ENCODE assay signal across 21 cellular contexts in the genomic region with DNA sequence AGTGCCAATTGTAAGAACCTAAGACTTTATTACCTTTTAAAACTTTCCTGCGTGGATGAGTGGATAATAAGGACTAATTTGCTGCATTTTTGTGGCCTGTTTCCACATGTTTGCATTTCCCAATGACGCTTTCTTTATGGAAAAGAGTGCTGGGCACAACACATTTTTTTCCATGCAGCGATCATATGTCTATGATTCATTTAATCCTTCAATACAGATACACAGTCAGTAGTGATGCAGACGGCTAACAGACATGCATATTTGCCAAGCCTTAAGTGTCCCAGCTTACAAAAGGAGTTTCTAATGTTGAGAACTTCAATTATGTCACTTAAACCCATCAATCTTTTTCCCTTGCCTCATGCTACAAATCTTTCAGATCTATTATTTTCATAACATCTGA.
DNase-seq lines count a peak whose midpoint lies in the region; ATAC-seq, FAIRE-seq and TF ChIP-seq lines count a peak whose summit lies in the region.
"Had no signal": no experiment of that assay in that cellular context is flagged by ENCODE, and none has a peak within 500 bp of the region (broad histone marks: within the 10 kb centered on the region; RNA-seq: fewer than 3 reads in every experiment).

No MANE protein-coding gene starts in this region.

- no peaks in the 10 kb centered on the region for H3K9me3 ChIP-seq in GM23248 (ENCODE audit: low read depth)
- H3K9me3 ChIP-seq in keratinocyte (ENCODE audit: control insufficient read depth, low read depth, low read length): no peaks in the 10 kb centered on the region
- H3K9me3 ChIP-seq in adrenal gland (replicated peaks in 1 of 3): no peaks in the 10 kb centered on the region
- H3K9me3 ChIP-seq in left lung: no peaks in the 10 kb centered on the region
- H3K9me3 ChIP-seq: BLaER1 treated with 17β-estradiol and CSF1 and Interleukin-3, amounts not matched to agents 10 nM and 100 nM; gastrocnemius medialis; prostate gland had no signal

- H3K4me3 ChIP-seq in GM23248 (no peak overlapping the region), keratinocyte (ENCODE audit: control insufficient read depth in 2 of 3, extremely low read depth in 1 of 3, insufficient read depth in 2 of 3, low read depth in 1 of 3, low read length in 3 of 3) (no peak overlapping the region), adrenal gland (no peak overlapping the region), left lung (no peak overlapping the region)
- H3K4me3 ChIP-seq: BLaER1 treated with 17β-estradiol and CSF1 and Interleukin-3, amounts not matched to agents 10 nM and 100 nM; cardiac muscle cell; gastrocnemius medialis; prostate gland; SK-N-MC had no signal

- DNase-seq in GM23248: peak; percentile 23
- peak; percentile 58 for DNase-seq in NCI-H1436 (lab: John Stamatoyannopoulos, UW)
- DNase-seq in astrocyte of the hippocampus (ENCODE audit: low read depth, low spot score): peak; percentile 70
- peak; percentile 5 for DNase-seq in keratinocyte (ENCODE audit: low read depth, low spot score)
- no peak for DNase-seq in adrenal gland
- no peak for DNase-seq in stimulated activated CD4-positive, alpha-beta T cell treated with anti-CD3 and anti-CD28 coated beads, Interleukin-4, amount 100 ng/mL, for 1 hour
- no peak for DNase-seq in left lung
- no peak for DNase-seq in GM19239 (ENCODE audit: insufficient read length, low spot score)
- DNase-seq: activated CD4-positive, alpha-beta T cell treated with anti-CD3 and anti-CD28 coated beads for 4 hours; activated naive CD4-positive, alpha-beta T cell treated with Interleukin-2 at 50 U/mL for 16 hours; effector memory CD8-positive, alpha-beta T cell; gastrocnemius medialis; NCI-H1092; NCI-H510A treated with DMSO at 0.1 percent for 48 hours; stimulated activated naive B cell treated with anti-CD40 and anti-IgM and Interleukin-4, amounts not matched to agents 10 μg/mL and 1 μg/mL and 100 μg/mL, for 72 hours; trophoblast cell had no signal

- H3K9me2 ChIP-seq in GM23248 (ENCODE audit: insufficient read depth): no peaks in the 10 kb centered on the region; the same call in 1 of the 2 replicates

- dilution Hi-C loops in keratinocyte (cut with MboI; ENCODE audit: extremely low pct_ligation_motif_present, low sequenced_read_pairs): no loop called here

- H3K27me3 ChIP-seq in GM23248 (replicated peaks; ENCODE audit: insufficient read depth): no peaks in the 10 kb centered on the region
- H3K27me3 ChIP-seq in keratinocyte (ENCODE audit: control insufficient read depth, extremely low read depth, insufficient read depth, low read length): no peaks in the 10 kb centered on the region
- no peaks in the 10 kb centered on the region for H3K27me3 ChIP-seq in adrenal gland
- H3K27me3 ChIP-seq in left lung: no peaks in the 10 kb centered on the region
- H3K27me3 ChIP-seq: BLaER1 treated with 17β-estradiol and CSF1 and Interleukin-3, amounts not matched to agents 10 nM and 100 nM; cardiac muscle cell; gastrocnemius medialis had no signal

- H3K4me2 ChIP-seq in GM23248 (ENCODE audit: unreplicated experiment): no peak overlapping the region
- peak overlapping the region; percentile 17 for H3K4me2 ChIP-seq in keratinocyte (ENCODE audit: control insufficient read depth, extremely low read depth, insufficient read depth, low read depth, low read length)
- H3K4me2 ChIP-seq: BLaER1 treated with 17β-estradiol and CSF1 and Interleukin-3, amounts not matched to agents 10 nM and 100 nM had no signal

- intact Hi-C loops in adrenal gland (cut with DNase I): no loop called here
- intact Hi-C loops in left lung (cut with DNase I): no loop called here

- H3K79me2 ChIP-seq in GM23248 (ENCODE audit: insufficient read depth): no peaks in the 10 kb centered on the region
- H3K79me2 ChIP-seq in keratinocyte (ENCODE audit: control insufficient read depth, insufficient read depth, low read length): no peaks in the 10 kb centered on the region

- 62 to 66% methylated on average over 4 of the region's 4 CpGs for WGBS in GM23248 (ENCODE audit: low coverage in 1 of 2, low lambda C conversion rate in 2 of 2, missing lambda C conversion rate in 2 of 2), 2 experiments
- WGBS in adrenal gland, 4 donors: 69 to 85% (median 81%) methylated on average over 4 of the region's 4 CpGs

- H2AFZ ChIP-seq in GM23248: no peak overlapping the region
- H2AFZ ChIP-seq in keratinocyte (ENCODE audit: control insufficient read depth, low read length): no peak overlapping the region

- H3F3A ChIP-seq in GM23248 (ENCODE audit: insufficient read depth): no peaks in the 10 kb centered on the region

- in situ Hi-C loops in GM23248 (cut with MboI): no loop called here

- H3K9me1 ChIP-seq in keratinocyte (ENCODE audit: control insufficient read depth, extremely low read depth, insufficient read depth, low read length): no peaks in the 10 kb centered on the region

- FAIRE-seq in keratinocyte (lab: Jason Lieb, UNC) (peak; percentile 86), GM19239 (lab: Jason Lieb, UNC) (no peak)

- H3K36me3 ChIP-seq in GM23248 (ENCODE audit: low read depth): no peaks in the 10 kb centered on the region
- H3K36me3 ChIP-seq in keratinocyte (ENCODE audit: control insufficient read depth in 2 of 2, extremely low read depth in 1 of 2, insufficient read depth in 2 of 2, low read length in 2 of 2): no peaks in the 10 kb centered on the region
- no peaks in the 10 kb centered on the region for H3K36me3 ChIP-seq in adrenal gland (replicated peaks in 1 of 2)
- no peaks in the 10 kb centered on the region for H3K36me3 ChIP-seq in left lung
- H3K36me3 ChIP-seq: BLaER1 treated with 17β-estradiol and CSF1 and Interleukin-3, amounts not matched to agents 10 nM and 100 nM; cardiac muscle cell; gastrocnemius medialis; prostate gland had no signal

- no peak for TF ChIP-seq CTCF in keratinocyte (optimal IDR thresholded peaks at IDR 0.05 in 1 of 3, IDR thresholded peaks at IDR 0.05 in 1 of 3, conservative IDR thresholded peaks at IDR 0.05 in 1 of 3; ENCODE audit: extremely low read depth in 1 of 3, insufficient read depth in 2 of 3, low read length in 3 of 3)
- TF ChIP-seq CTCF in adrenal gland (IDR thresholded peaks at IDR 0.05): no peak
- no peak for TF ChIP-seq CTCF in left lung (IDR thresholded peaks at IDR 0.05)

- TF ChIP-seq POLR2A in adrenal gland (IDR thresholded peaks at IDR 0.05): no peak

- no peak overlapping the region for H3K9ac ChIP-seq in GM23248
- H3K9ac ChIP-seq in keratinocyte (ENCODE audit: control insufficient read depth, extremely low read depth, insufficient read depth, low read length): no peak overlapping the region
- H3K9ac ChIP-seq: BLaER1 treated with 17β-estradiol and CSF1 and Interleukin-3, amounts not matched to agents 10 nM and 100 nM had no signal

- ATAC-seq in left lung: no peak
- ATAC-seq: effector memory CD8-positive, alpha-beta T cell; gastrocnemius medialis; HCT116; stimulated activated naive B cell treated with anti-CD40 and anti-IgM and Interleukin-4, amounts not matched to agents 10 μg/mL and 1 μg/mL and 100 μg/mL, for 72 hours had no signal

- H3K27ac ChIP-seq in GM23248: no peak overlapping the region
- H3K27ac ChIP-seq in keratinocyte (ENCODE audit: control insufficient read depth, insufficient read depth, low read length): peak overlapping the region; percentile 36
- no peak overlapping the region for H3K27ac ChIP-seq in adrenal gland
- no peak overlapping the region for H3K27ac ChIP-seq in left lung
- H3K27ac ChIP-seq: BLaER1 treated with 17β-estradiol and CSF1 and Interleukin-3, amounts not matched to agents 10 nM and 100 nM; cardiac muscle cell; gastrocnemius medialis; prostate gland; SK-N-MC had no signal

- H4K20me1 ChIP-seq in GM23248 (ENCODE audit: insufficient read depth) (no peaks in the 10 kb centered on the region), keratinocyte (ENCODE audit: control insufficient read depth, extremely low read depth, insufficient read depth, low read length) (no peaks in the 10 kb centered on the region)
- H4K20me1 ChIP-seq: BLaER1 treated with 17β-estradiol and CSF1 and Interleukin-3, amounts not matched to agents 10 nM and 100 nM had no signal

- H3K4me1 ChIP-seq in GM23248 (ENCODE audit: insufficient read depth): no peaks in the 10 kb centered on the region
- peaks cover 18% of the 10 kb centered on the region for H3K4me1 ChIP-seq in keratinocyte (ENCODE audit: control insufficient read depth, extremely low read depth, insufficient read depth, low read length)
- H3K4me1 ChIP-seq in adrenal gland (replicated peaks in 1 of 2): no peaks in the 10 kb centered on the region
- no peaks in the 10 kb centered on the region for H3K4me1 ChIP-seq in left lung
- H3K4me1 ChIP-seq: gastrocnemius medialis, prostate gland had no signal

Comparison
In these comparisons a context has a peak if more than half of its experiments do, and no peak if none do; other contexts are left out.
1. DNase-seq: peak in GM23248 (single experiment), NCI-H1436 (single experiment), astrocyte of the hippocampus (single experiment) and keratinocyte (single experiment); none in adrenal gland (0 of 7), stimulated activated CD4-positive, alpha-beta T cell treated with anti-CD3 and anti-CD28 coated beads, Interleukin-4, amount 100 ng/mL, for 1 hour (single experiment), left lung (0 of 2) and GM19239 (single experiment).